ENCODE assay signal across 8 cellular contexts in genomic region chr3:43155464-43156121, GRCh38. TPM values are rescaled to one million over a fixed set of nuclear protein-coding genes. Genes with fewer than 3 reads are reported as not detected.
DNase-seq lines count a peak whose midpoint lies in the region; ATAC-seq and TF ChIP-seq lines count a peak whose summit lies in the region.

No MANE protein-coding gene starts in this region.

- POLR2A ChIA-PET in BJ (lab: Charles Lee), result no interaction called here

- H3K4me3 ChIP-seq in BJ (ENCODE audit: low read depth, low read length), result no peak overlapping the region
- no peak overlapping the region for H3K4me3 ChIP-seq in LNCaP clone FGC (ENCODE audit: low read depth, low read length)
- no peak overlapping the region for H3K4me3 ChIP-seq in body of pancreas
- H3K4me3 ChIP-seq in testis, result no peak overlapping the region

- H3K9me3 ChIP-seq in body of pancreas (no peaks in the 10 kb centered on the region), testis (no peaks in the 10 kb centered on the region)

- DNase-seq in BJ (ENCODE audit: low read depth) (peak; percentile 28), LNCaP clone FGC (ENCODE audit: low read depth) (peak; percentile 54), body of pancreas (peak; percentile 68 to 75 (median 72)), islet precursor cell (peak; percentile 86), testis (peak; percentile 60), SKM-1 treated with dmso at 0.1 percent for 144 hours (lab: John Stamatoyannopoulos, UW; ENCODE audit: unreplicated experiment) (no peak)
- no peak for DNase-seq in activated CD4-positive, CD25-positive, alpha-beta regulatory T cell treated with anti-CD3 and anti-CD28 coated beads, Interleukin-2, amount 50 U/mL, for 72 hours

- TF ChIP-seq POLR2A in body of pancreas (IDR thresholded peaks at IDR 0.05), result no peak
- TF ChIP-seq POLR2A in testis (IDR thresholded peaks at IDR 0.05), result no peak

- intact Hi-C loops in body of pancreas (cut with DNase I), result no loop called here
- intact Hi-C loops in testis (cut with DNase I; ENCODE audit: low total_unique reads), result loop anchor here (10.0 kb wide), 1 partner anchor 191 kb away; no protein-coding TSS in a partner anchor

- peak; percentile 84 for ATAC-seq in body of pancreas
- ATAC-seq in HG02938 (IDR thresholded peaks at IDR 0.05; ENCODE audit: unreplicated experiment), result no peak

- 24 to 27% methylated on average over 10 to 11 of the region's 11 CpGs for WGBS in body of pancreas, 2 donors
- 48 to 62% methylated on average over 11 of the region's 11 CpGs for WGBS in testis, 2 donors

- H3K27me3 ChIP-seq in BJ (ENCODE audit: control insufficient read depth, insufficient read depth, low read length) (peaks cover 5% of the 10 kb centered on the region), body of pancreas (no peaks in the 10 kb centered on the region), testis (no peaks in the 10 kb centered on the region)

- CTCF ChIA-PET in BJ (lab: Yijun Ruan, JAX), result interaction anchor here (0.7 to 7.1 kb wide), 10 partner anchors 19 to 347 kb away, joined by 3 to 97 read pairs (median 3); no protein-coding TSS in a partner anchor

- TF ChIP-seq CTCF in BJ (IDR thresholded peaks at IDR 0.05; ENCODE audit: insufficient read depth, low read depth, low read length) (peak; percentile 76), LNCaP clone FGC (IDR thresholded peaks at IDR 0.05; ENCODE audit: control insufficient read depth, extremely low read depth, insufficient read depth) (peak; percentile 81), body of pancreas (IDR thresholded peaks at IDR 0.05) (peak; percentile 41 to 82 (median 73)), testis (IDR thresholded peaks at IDR 0.05) (peak in 2 of 3 experiments; percentile 29 to 35)

- no peaks in the 10 kb centered on the region for H3K36me3 ChIP-seq in BJ (ENCODE audit: control insufficient read depth, insufficient read depth, low read length)
- H3K36me3 ChIP-seq in body of pancreas (replicated peaks in 1 of 2; ENCODE audit: insufficient read depth in 1 of 2, low read depth in 2 of 2), result no peaks in the 10 kb centered on the region
- H3K36me3 ChIP-seq in testis (ENCODE audit: low read depth, missing control alignments), result no peaks in the 10 kb centered on the region

- H3K27ac ChIP-seq in body of pancreas (no peak overlapping the region), testis (no peak overlapping the region)

- H3K4me1 ChIP-seq in body of pancreas (no peaks in the 10 kb centered on the region), testis (no peaks in the 10 kb centered on the region)

RNA-seq across cellular contexts. Expression of gene POMGNT2, which starts 49.7 kb away (rescaled TPM):
- 10.4 and 20.0 TPM in 2 replicates for polyA plus RNA-seq in BJ (2011; rRNA removed)
- 3.9 and 7.5 TPM in 2 replicates for polyA minus RNA-seq in BJ (2011; rRNA and poly(A)+ RNA removed)
- 10 to 100 TPM; 11.5 to 13.7 TPM for total RNA-seq in body of pancreas
- total RNA-seq in testis, result 10 to 100 TPM; 33.2 to 45.7 TPM
- 38.6 TPM for polyA plus RNA-seq in testis (ENCODE audit: insufficient read depth, low read depth, low replicate concordance)

Comparison
In these comparisons a context has a peak if more than half of its experiments do, and no peak if none do; other contexts are left out.
1. DNase-seq: peak in BJ (single experiment), LNCaP clone FGC (single experiment), body of pancreas (4 of 4), islet precursor cell (single experiment) and testis (single experiment); none in activated CD4-positive, CD25-positive, alpha-beta regulatory T cell treated with anti-CD3 and anti-CD28 coated beads, Interleukin-2, amount 50 U/mL, for 72 hours (single experiment) and SKM-1 treated with dmso at 0.1 percent for 144 hours (single experiment).
2. Peak in every context shown above with its lines, with median percentiles within 50 percentile points of each other: CTCF ChIP-seq.